In the genomic region with DNA sequence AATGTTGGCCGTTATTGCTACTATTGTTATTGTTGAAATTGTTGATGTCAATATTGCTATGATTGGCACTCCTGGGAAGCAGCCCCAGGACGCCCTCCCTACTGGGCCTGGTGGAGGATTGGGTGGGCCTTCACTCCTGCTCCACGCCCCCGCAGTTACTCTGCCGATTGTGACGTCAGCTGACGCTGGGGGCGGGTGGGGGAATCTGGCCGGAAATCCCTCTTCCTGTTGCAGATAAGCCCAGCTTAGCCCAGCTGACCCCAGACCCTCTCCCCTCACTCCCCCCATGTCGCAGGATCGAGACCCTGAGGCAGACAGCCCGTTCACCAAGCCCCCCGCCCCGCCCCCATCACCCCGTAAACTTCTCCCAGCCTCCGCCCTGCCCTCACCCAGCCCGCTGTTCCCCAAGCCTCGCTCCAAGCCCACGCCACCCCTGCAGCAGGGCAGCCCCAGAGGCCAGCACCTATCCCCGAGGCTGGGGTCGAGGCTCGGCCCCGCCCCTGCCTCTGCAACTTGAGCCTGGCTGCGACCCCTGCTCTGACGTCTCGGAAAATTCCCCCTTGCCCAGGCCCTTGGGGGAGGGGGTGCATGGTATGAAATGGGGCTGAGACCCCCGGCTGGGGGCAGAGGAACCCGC, we compare ENCODE assay signal across 1 cellular context.
A peak's percentile ranks its signal among the peaks of the same experiment; 100 is the strongest.
TF ChIP-seq lines count a peak whose summit lies in the region.

A gene with protein sequence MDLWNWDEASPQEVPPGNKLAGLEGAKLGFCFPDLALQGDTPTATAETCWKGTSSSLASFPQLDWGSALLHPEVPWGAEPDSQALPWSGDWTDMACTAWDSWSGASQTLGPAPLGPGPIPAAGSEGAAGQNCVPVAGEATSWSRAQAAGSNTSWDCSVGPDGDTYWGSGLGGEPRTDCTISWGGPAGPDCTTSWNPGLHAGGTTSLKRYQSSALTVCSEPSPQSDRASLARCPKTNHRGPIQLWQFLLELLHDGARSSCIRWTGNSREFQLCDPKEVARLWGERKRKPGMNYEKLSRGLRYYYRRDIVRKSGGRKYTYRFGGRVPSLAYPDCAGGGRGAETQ (plus strand): TSS at position 231 of the 637 bp plus-strand sequence. CDS start 716 bp downstream, outside the sequence.

TF ChIP-seq in GM12878, 131 proteins besides CTCF, POLR2A, EP300 and RAD21:
- TF ChIP-seq, protein P1, sequence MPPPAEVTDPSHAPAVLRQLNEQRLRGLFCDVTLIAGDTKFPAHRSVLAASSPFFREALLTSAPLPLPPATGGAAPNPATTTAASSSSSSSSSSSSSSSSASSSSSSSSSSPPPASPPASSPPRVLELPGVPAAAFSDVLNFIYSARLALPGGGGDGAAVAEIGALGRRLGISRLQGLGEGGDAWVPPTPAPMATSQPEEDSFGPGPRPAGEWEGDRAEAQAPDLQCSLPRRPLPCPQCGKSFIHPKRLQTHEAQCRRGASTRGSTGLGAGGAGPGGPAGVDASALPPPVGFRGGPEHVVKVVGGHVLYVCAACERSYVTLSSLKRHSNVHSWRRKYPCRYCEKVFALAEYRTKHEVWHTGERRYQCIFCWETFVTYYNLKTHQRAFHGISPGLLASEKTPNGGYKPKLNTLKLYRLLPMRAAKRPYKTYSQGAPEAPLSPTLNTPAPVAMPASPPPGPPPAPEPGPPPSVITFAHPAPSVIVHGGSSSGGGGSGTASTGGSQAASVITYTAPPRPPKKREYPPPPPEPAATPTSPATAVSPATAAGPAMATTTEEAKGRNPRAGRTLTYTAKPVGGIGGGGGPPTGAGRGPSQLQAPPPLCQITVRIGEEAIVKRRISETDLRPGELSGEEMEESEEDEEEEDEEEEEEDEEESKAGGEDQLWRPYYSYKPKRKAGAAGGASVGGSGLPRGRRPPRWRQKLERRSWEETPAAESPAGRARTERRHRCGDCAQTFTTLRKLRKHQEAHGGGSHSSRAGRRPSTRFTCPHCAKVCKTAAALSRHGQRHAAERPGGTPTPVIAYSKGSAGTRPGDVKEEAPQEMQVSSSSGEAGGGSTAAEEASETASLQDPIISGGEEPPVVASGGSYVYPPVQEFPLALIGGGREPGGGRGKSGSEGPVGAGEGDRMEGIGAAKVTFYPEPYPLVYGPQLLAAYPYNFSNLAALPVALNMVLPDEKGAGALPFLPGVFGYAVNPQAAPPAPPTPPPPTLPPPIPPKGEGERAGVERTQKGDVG (CRISPR knock-in tag; IDR thresholded peaks at IDR 0.05), result no peak
- TF ChIP-seq CHD2 (IDR thresholded peaks at IDR 0.05; ENCODE audit: borderline replicate concordance, low read depth, low read length) (0 out of 2 replicates have a peak, but pooled peaks have one; percentile 19), DPF2 (IDR thresholded peaks at IDR 0.05) (0 out of 2 replicates have a peak, but pooled peaks have one; percentile 38), IKZF1 (conservative IDR thresholded peaks at IDR 0.05) (0 out of 2 replicates have a peak, but pooled peaks have one; percentile 29), EGR1 (IDR thresholded peaks at IDR 0.05; ENCODE audit: borderline replicate concordance in 1 of 2, low read depth in 2 of 2, low read length in 2 of 2) (peak; percentile 48 to 97), CREB1 (IDR thresholded peaks at IDR 0.05; ENCODE audit: low read depth) (peak; percentile 91), HDAC2 (IDR thresholded peaks at IDR 0.05) (no peak), CHD4 (IDR thresholded peaks at IDR 0.05) (no peak), IRF4 (IDR thresholded peaks at IDR 0.05; ENCODE audit: low read depth, low read length) (no peak), TAF1 (IDR thresholded peaks at IDR 0.05; ENCODE audit: borderline replicate concordance, low read depth, low read length) (no peak), SIX5 (IDR thresholded peaks at IDR 0.05; ENCODE audit: low read depth, low read length, severe bottlenecking) (no peak), GATAD2B (conservative IDR thresholded peaks at IDR 0.05; ENCODE audit: low read depth) (no peak), SPI1 (IDR thresholded peaks at IDR 0.05; ENCODE audit: borderline replicate concordance, insufficient read depth, low read depth, low read length) (no peak), SIN3A (IDR thresholded peaks at IDR 0.05; ENCODE audit: low read depth, low read length) (no peak), NBN (IDR thresholded peaks at IDR 0.05) (peak; percentile 30; the same call in 1 of the 2 replicates), SP1 (IDR thresholded peaks at IDR 0.05; ENCODE audit: low read depth, low read length) (peak; percentile 47), JUND (IDR thresholded peaks at IDR 0.05; ENCODE audit: low read depth, low read length) (no peak), KDM1A (IDR thresholded peaks at IDR 0.05; ENCODE audit: borderline replicate concordance) (no peak), MXI1 (IDR thresholded peaks at IDR 0.05; ENCODE audit: low read depth, low read length) (no peak), FOS (IDR thresholded peaks at IDR 0.05; ENCODE audit: borderline replicate concordance, extremely low read depth, insufficient read length) (no peak), ZSCAN29 (IDR thresholded peaks at IDR 0.05) (no peak), SMARCA5 (IDR thresholded peaks at IDR 0.05) (no peak), JUNB (IDR thresholded peaks at IDR 0.05) (no peak), MTA3 (IDR thresholded peaks at IDR 0.05; ENCODE audit: borderline replicate concordance, low read length) (no peak), MTA2 (IDR thresholded peaks at IDR 0.05; ENCODE audit: low read depth) (peak; percentile 25; the same call in 1 of the 2 replicates), CREM (IDR thresholded peaks at IDR 0.05; ENCODE audit: low read depth) (peak; percentile 85), IKZF2 (IDR thresholded peaks at IDR 0.05) (0 out of 4 replicates have a peak, but pooled peaks of 1 of the 2 experiments have one; percentile 10), ATF7 (IDR thresholded peaks at IDR 0.05; ENCODE audit: low read depth) (peak; percentile 69)
- TF ChIP-seq, protein P2, sequence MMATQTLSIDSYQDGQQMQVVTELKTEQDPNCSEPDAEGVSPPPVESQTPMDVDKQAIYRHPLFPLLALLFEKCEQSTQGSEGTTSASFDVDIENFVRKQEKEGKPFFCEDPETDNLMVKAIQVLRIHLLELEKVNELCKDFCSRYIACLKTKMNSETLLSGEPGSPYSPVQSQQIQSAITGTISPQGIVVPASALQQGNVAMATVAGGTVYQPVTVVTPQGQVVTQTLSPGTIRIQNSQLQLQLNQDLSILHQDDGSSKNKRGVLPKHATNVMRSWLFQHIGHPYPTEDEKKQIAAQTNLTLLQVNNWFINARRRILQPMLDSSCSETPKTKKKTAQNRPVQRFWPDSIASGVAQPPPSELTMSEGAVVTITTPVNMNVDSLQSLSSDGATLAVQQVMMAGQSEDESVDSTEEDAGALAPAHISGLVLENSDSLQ (IDR thresholded peaks at IDR 0.05), result peak; percentile 91
- TF ChIP-seq, protein P3, sequence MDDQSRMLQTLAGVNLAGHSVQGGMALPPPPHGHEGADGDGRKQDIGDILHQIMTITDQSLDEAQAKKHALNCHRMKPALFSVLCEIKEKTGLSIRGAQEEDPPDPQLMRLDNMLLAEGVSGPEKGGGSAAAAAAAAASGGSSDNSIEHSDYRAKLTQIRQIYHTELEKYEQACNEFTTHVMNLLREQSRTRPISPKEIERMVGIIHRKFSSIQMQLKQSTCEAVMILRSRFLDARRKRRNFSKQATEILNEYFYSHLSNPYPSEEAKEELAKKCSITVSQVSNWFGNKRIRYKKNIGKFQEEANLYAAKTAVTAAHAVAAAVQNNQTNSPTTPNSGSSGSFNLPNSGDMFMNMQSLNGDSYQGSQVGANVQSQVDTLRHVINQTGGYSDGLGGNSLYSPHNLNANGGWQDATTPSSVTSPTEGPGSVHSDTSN (IDR thresholded peaks at IDR 0.05; ENCODE audit: insufficient replicate concordance, low read depth, low read length), result peak; percentile 60
- TF ChIP-seq, protein P4, sequence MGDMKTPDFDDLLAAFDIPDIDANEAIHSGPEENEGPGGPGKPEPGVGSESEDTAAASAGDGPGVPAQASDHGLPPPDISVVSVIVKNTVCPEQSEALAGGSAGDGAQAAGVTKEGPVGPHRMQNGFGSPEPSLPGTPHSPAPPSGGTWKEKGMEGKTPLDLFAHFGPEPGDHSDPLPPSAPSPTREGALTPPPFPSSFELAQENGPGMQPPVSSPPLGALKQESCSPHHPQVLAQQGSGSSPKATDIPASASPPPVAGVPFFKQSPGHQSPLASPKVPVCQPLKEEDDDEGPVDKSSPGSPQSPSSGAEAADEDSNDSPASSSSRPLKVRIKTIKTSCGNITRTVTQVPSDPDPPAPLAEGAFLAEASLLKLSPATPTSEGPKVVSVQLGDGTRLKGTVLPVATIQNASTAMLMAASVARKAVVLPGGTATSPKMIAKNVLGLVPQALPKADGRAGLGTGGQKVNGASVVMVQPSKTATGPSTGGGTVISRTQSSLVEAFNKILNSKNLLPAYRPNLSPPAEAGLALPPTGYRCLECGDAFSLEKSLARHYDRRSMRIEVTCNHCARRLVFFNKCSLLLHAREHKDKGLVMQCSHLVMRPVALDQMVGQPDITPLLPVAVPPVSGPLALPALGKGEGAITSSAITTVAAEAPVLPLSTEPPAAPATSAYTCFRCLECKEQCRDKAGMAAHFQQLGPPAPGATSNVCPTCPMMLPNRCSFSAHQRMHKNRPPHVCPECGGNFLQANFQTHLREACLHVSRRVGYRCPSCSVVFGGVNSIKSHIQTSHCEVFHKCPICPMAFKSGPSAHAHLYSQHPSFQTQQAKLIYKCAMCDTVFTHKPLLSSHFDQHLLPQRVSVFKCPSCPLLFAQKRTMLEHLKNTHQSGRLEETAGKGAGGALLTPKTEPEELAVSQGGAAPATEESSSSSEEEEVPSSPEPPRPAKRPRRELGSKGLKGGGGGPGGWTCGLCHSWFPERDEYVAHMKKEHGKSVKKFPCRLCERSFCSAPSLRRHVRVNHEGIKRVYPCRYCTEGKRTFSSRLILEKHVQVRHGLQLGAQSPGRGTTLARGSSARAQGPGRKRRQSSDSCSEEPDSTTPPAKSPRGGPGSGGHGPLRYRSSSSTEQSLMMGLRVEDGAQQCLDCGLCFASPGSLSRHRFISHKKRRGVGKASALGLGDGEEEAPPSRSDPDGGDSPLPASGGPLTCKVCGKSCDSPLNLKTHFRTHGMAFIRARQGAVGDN (IDR thresholded peaks at IDR 0.05), result no peak
